7 cellular contexts compared by ENCODE assay signal in the genomic region with DNA sequence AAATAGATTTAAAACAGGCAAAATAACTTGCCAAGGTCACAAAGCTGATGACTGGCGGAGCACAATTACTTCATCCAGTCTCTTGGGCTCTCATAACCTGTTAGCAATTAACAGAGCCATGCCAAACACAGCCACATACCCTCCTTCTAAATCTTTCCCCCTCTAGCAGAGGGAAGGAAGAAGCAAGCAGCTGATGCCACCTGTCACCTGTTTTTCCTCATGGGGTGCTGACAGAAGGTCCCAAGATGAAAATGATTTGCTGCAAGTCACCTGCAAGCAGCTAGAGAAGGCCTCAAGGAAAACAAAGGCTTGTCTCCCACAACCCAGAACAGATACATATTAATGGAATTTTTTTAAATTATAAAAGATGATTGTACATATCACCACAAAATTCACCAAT.
"Had no signal": no experiment of that assay in that cellular context is flagged by ENCODE, and none has a peak within 500 bp of the region (broad histone marks: within the 10 kb centered on the region; RNA-seq: fewer than 3 reads in every experiment).

No MANE protein-coding gene starts in this region.

- DNase-seq: GOT3, H7, HFFc6, IMR-90, KG1 had no signal

- H3K9me3 Mint-ChIP-seq: HFFc6 had no signal

- ATAC-seq: HCT116, K562 had no signal

- H3K27ac Mint-ChIP-seq: HFFc6 had no signal

- H3K4me3 Mint-ChIP-seq: HFFc6 had no signal
